In the genomic region with DNA sequence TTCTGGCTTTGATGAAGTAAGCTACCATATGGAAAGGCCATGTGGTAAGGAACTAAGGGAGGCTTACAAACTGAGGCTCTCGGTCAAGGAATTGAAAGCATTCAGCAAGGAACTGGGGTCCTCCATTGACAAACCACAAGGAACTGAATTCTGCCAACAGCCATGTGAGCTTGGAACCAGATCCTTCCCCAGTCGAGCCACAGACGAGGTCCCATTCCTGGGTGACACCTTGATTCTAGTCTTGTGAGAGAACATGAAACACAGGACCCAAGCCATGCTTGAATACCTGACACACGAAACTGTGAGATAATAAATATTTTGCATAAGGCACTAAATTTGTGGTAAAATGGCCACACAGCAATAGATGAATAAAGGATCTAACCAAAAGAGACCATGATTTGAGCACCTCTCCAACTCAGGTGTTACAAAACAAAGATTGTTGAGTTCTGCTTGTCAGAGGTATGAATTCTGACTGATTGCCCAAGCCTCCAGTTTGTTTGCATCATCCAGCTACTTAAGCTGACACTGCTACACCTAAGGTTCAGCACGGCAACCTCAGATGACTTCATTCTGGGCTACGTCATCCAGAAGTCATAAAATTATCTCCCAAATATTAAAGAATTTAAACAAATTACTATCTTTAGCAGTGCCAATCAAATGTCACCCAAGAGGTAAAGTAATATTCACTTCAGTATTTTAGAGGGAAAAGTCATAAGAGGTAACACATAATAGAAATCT, we compare ENCODE assay signal across 1 cellular context.
TF ChIP-seq lines count a peak whose summit lies in the region.

No MANE protein-coding gene starts in this region.

TF ChIP-seq in HEK293, 187 proteins besides CTCF, POLR2A, EP300 and RAD21 (continued from another document):
- TF ChIP-seq, protein P1, sequence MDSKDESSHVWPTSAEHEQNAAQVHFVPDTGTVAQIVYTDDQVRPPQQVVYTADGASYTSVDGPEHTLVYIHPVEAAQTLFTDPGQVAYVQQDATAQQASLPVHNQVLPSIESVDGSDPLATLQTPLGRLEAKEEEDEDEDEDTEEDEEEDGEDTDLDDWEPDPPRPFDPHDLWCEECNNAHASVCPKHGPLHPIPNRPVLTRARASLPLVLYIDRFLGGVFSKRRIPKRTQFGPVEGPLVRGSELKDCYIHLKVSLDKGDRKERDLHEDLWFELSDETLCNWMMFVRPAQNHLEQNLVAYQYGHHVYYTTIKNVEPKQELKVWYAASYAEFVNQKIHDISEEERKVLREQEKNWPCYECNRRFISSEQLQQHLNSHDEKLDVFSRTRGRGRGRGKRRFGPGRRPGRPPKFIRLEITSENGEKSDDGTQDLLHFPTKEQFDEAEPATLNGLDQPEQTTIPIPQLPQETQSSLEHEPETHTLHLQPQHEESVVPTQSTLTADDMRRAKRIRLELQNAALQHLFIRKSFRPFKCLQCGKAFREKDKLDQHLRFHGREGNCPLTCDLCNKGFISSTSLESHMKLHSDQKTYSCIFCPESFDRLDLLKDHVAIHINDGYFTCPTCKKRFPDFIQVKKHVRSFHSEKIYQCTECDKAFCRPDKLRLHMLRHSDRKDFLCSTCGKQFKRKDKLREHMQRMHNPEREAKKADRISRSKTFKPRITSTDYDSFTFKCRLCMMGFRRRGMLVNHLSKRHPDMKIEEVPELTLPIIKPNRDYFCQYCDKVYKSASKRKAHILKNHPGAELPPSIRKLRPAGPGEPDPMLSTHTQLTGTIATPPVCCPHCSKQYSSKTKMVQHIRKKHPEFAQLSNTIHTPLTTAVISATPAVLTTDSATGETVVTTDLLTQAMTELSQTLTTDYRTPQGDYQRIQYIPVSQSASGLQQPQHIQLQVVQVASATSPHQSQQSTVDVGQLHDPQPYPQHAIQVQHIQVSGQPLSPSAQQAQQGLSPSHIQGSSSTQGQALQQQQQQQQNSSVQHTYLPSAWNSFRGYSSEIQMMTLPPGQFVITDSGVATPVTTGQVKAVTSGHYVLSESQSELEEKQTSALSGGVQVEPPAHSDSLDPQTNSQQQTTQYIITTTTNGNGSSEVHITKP (tag by site-specific recombination; IDR thresholded peaks at IDR 0.05), result no peak
- TF ChIP-seq ZNF518A (tag by site-specific recombination; conservative IDR thresholded peaks at IDR 0.05; ENCODE audit: low read depth), result peak; percentile 46; the same call in 1 of the 2 replicates
- TF ChIP-seq ZNF629 (tag by site-specific recombination; IDR thresholded peaks at IDR 0.05), result peak; percentile 23; the same call in 1 of the 2 replicates
- 0 out of 2 replicates have a peak, but pooled peaks have one; percentile 28 for TF ChIP-seq ZNF335 (tag by site-specific recombination; conservative IDR thresholded peaks at IDR 0.05)
- TF ChIP-seq, protein P2, sequence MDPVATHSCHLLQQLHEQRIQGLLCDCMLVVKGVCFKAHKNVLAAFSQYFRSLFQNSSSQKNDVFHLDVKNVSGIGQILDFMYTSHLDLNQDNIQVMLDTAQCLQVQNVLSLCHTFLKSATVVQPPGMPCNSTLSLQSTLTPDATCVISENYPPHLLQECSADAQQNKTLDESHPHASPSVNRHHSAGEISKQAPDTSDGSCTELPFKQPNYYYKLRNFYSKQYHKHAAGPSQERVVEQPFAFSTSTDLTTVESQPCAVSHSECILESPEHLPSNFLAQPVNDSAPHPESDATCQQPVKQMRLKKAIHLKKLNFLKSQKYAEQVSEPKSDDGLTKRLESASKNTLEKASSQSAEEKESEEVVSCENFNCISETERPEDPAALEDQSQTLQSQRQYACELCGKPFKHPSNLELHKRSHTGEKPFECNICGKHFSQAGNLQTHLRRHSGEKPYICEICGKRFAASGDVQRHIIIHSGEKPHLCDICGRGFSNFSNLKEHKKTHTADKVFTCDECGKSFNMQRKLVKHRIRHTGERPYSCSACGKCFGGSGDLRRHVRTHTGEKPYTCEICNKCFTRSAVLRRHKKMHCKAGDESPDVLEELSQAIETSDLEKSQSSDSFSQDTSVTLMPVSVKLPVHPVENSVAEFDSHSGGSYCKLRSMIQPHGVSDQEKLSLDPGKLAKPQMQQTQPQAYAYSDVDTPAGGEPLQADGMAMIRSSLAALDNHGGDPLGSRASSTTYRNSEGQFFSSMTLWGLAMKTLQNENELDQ (tag by site-specific recombination; IDR thresholded peaks at IDR 0.05; ENCODE audit: low read depth), result no peak
- 0 out of 2 replicates have a peak, but pooled peaks have one; percentile 13 for TF ChIP-seq ZNF660 (tag by site-specific recombination; IDR thresholded peaks at IDR 0.05)
- TF ChIP-seq, protein P3, sequence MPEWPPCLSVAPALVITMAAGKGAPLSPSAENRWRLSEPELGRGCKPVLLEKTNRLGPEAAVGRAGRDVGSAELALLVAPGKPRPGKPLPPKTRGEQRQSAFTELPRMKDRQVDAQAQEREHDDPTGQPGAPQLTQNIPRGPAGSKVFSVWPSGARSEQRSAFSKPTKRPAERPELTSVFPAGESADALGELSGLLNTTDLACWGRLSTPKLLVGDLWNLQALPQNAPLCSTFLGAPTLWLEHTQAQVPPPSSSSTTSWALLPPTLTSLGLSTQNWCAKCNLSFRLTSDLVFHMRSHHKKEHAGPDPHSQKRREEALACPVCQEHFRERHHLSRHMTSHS (tag by site-specific recombination; IDR thresholded peaks at IDR 0.05), result no peak
- TF ChIP-seq ZBTB21 (tag by site-specific recombination; IDR thresholded peaks at IDR 0.05), result peak; percentile 82
